Comparison of ENCODE assay signal across 25 cellular contexts in the genomic region with DNA sequence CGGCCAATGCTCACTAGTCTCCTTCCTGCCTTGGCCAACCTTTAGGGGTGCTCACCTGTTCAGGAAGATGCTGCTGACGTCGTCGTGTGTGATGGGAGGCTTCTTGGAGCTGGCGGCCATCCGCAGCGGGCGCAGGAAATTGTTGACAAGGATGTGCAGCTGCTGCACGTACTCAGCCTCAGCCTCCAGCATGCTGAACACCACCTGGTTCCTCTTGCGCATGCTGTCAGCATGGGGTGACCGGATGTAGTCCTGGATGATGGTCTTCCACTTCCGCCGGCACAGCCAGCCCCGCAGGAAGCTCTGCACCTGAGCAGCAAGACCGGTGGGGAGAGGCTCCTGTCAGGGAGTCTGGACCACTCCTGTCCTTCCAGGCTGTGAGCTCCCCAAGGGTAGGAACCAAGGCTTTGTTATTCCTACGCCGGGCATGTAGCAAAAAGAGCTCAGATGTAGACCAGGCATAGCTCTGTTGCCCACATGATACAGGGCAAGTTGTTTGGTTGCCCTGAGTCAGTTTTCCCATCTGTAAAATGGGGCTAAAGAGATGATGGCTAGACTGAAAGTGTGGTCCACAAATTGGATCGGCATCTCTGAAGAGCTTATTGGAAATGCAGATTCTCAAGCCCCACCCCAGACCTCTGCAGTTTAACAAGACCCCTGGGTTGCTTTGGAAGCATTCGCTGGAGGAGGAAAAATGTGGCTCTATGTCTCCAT. TPM values are rescaled to one million over a fixed set of nuclear protein-coding genes. Genes with fewer than 3 reads are reported as not detected.
"Had no signal": no experiment of that assay in that cellular context is flagged by ENCODE, and none has a peak within 500 bp of the region (broad histone marks: within the 10 kb centered on the region; RNA-seq: fewer than 3 reads in every experiment).

No MANE protein-coding gene starts in this region.

- H3K36me3 ChIP-seq: colonic mucosa, gastrocnemius medialis, lower lobe of right lung, ovary, right atrium auricular region, sigmoid colon, thoracic aorta, upper lobe of left lung, vagina had no signal

- H3K27me3 ChIP-seq: colonic mucosa, gastrocnemius medialis, ovary, right atrium auricular region, sigmoid colon, tibial nerve, upper lobe of left lung, vagina had no signal

- ATAC-seq: esophagus mucosa; gastrocnemius medialis; left ventricle myocardium superior; lower lobe of right lung; naive thymus-derived CD8-positive, alpha-beta T cell; stimulated activated naive B cell treated with anti-CD40 and anti-IgM and Interleukin-4, amounts not matched to agents 10 μg/mL and 1 μg/mL and 100 μg/mL, for 72 hours had no signal

- H3K27ac ChIP-seq: colonic mucosa, epithelial cell of prostate, gastrocnemius medialis, lower lobe of right lung, ovary, right atrium auricular region, sigmoid colon, thoracic aorta, tibial nerve, upper lobe of left lung, vagina had no signal

- H3K4me1 ChIP-seq: colonic mucosa, gastrocnemius medialis, lower lobe of right lung, right atrium auricular region, upper lobe of left lung, vagina had no signal

- H3K4me3 ChIP-seq: colonic mucosa, gastrocnemius medialis, lower lobe of right lung, ovary, right atrium auricular region, sigmoid colon, thoracic aorta, tibial nerve, upper lobe of left lung, vagina had no signal

- H3K9me3 ChIP-seq: colonic mucosa, gastrocnemius medialis, lower lobe of right lung, ovary, vagina had no signal

- DNase-seq: colonic mucosa; effector CD8-positive, alpha-beta T cell; endodermal cell; foreskin fibroblast; gastrocnemius medialis; head of caudate nucleus; left ventricle myocardium superior; lower lobe of right lung; nephron progenitor cell; occipital lobe; ovary; sigmoid colon; stimulated activated CD4-positive, alpha-beta T cell treated with anti-CD3 and anti-CD28 coated beads, Interleukin-2, amount 100 ng/mL, for 24 hours; stimulated activated CD4-positive, alpha-beta T cell treated with anti-CD3 and anti-CD28 coated beads, Interleukin-4, amount 100 ng/mL, for 4 hours; stimulated activated naive B cell treated with anti-CD40 and anti-IgM and Interleukin-4, amounts not matched to agents 10 μg/mL and 1 μg/mL and 100 μg/mL, for 72 hours had no signal

RNA-seq across cellular contexts. Expression of gene RASGRF1, which starts 43.7 kb away (rescaled TPM):
- total RNA-seq: gastrocnemius medialis, left ventricle myocardium superior, mesenteric fat pad, skeletal muscle tissue, thoracic aorta, vagina had no signal
- polyA plus RNA-seq: naive thymus-derived CD8-positive, alpha-beta T cell had no signal
